Comparison of ENCODE assay signal across 8 cellular contexts in the genomic region with DNA sequence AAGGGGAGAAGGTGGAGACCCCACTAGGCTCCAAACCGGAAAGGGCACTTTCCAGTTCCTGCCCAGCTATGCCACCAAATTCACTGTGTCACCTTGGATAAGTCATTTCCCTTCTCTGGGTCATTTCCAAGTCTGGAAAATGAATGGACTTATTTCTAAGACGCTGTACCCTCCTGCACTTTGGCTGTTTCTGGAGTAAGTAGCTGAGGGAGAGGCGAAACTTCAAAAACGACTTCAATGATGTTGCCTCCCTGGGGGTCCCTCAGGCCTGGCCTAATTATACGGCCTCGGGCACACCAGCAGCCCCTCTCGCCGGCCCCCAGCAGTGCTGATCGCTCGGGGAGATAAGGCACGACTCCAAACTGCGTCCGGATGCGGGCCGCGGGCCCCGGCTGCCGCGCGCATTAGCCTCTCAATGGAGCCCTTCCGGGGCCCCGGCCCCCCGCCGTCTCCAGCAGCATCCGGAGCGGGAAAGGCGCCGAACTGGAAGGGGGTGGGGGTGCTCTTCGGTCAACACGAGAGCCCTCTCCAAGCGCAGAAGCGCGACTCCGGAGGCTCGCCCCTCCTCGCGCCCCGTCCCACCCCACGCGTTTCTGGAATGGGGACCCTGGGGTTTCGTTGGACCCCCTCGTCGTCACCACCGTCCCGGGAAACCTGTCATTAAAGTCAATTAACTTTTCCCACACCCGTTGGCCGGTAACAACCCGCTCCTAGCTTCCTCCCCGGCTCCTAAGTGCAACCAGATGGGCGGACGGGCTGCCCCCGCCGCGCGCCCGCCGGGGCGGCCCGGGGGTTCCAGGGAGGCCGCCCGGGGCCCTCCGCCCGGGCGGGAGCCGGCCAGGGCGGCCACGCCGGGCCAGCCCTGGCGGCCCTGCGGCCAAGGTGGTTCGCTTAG. TPM values are rescaled to one million over a fixed set of nuclear protein-coding genes. Genes with fewer than 3 reads are reported as not detected.
A peak's percentile ranks its signal among the peaks of the same experiment; 100 is the strongest.
DNase-seq lines count a peak whose midpoint lies in the region; ATAC-seq and TF ChIP-seq lines count a peak whose summit lies in the region.

No MANE protein-coding gene starts in this region.

- H3K4me1 Mint-ChIP-seq in CD4-positive, CD25-positive, alpha-beta regulatory T cell, result peaks cover 15 to 50% (median 31%) of the 10 kb centered on the region in 4 donors
- H3K4me1 Mint-ChIP-seq in chondrocyte (ENCODE audit: low read depth), result peaks cover 47% of the 10 kb centered on the region

- TF ChIP-seq CTCF in HFF-Myc (IDR thresholded peaks at IDR 0.05; ENCODE audit: low read depth, low read length, missing control alignments) (no peak), chondrocyte (IDR thresholded peaks at IDR 0.05) (no peak)

- H3K27me3 ChIP-seq in CD4-positive, CD25-positive, alpha-beta regulatory T cell (ENCODE audit: control insufficient read depth, insufficient read depth, low read length), result peaks cover 11% of the 10 kb centered on the region
- H3K27me3 ChIP-seq in SJSA1 (replicated peaks), result no peaks in the 10 kb centered on the region

- peak in 1 of 3 donors; percentile 72 for DNase-seq in CD4-positive, CD25-positive, alpha-beta regulatory T cell
- DNase-seq in HFF-Myc (ENCODE audit: extremely low read depth, low read depth) (no peak), SJSA1 (ENCODE audit: low read depth in 1 of 2, low spot score in 2 of 2) (peak; percentile 83 to 87), chondrocyte (ENCODE audit: low spot score) (no peak), left colon (peak; percentile 47 to 66)
- DNase-seq in stimulated activated naive CD8-positive, alpha-beta T cell treated with anti-CD3 and anti-CD28 coated beads, Interleukin-15, Interleukin-2, amounts not matched to agents 100 U/mL and 50 U/mL, for 24 hours, result peak; percentile 38

- H3K27ac Mint-ChIP-seq in CD4-positive, CD25-positive, alpha-beta regulatory T cell, result peak overlapping the region in 1 of 3 donors; percentile 7
- peak overlapping the region; percentile 70 for H3K27ac Mint-ChIP-seq in chondrocyte (ENCODE audit: unreplicated experiment)

- no peaks in the 10 kb centered on the region for H3K9me3 ChIP-seq in CD4-positive, CD25-positive, alpha-beta regulatory T cell (ENCODE audit: control insufficient read depth in 2 of 2, low read length in 2 of 2)
- H3K9me3 ChIP-seq in SJSA1 (replicated peaks), result no peaks in the 10 kb centered on the region

- intact Hi-C loops in left colon (cut with DNase I, micrococcal nuclease), result loop anchor here in 1 of 2 donors (10.0 kb wide), 1 partner anchor 124 kb away; no protein-coding TSS in a partner anchor

- H3K9me3 Mint-ChIP-seq in CD4-positive, CD25-positive, alpha-beta regulatory T cell, result no peaks in the 10 kb centered on the region
- no peaks in the 10 kb centered on the region for H3K9me3 Mint-ChIP-seq in chondrocyte (ENCODE audit: low read depth)

- H3K27me3 Mint-ChIP-seq in CD4-positive, CD25-positive, alpha-beta regulatory T cell, result peaks cover 66% of the 10 kb centered on the region
- H3K27me3 Mint-ChIP-seq in chondrocyte (ENCODE audit: low read depth), result peaks cover 8% of the 10 kb centered on the region

- no peak overlapping the region for H3K4me3 ChIP-seq in CD4-positive, CD25-positive, alpha-beta regulatory T cell (ENCODE audit: low read depth, low read length)
- H3K4me3 ChIP-seq in HFF-Myc (replicated peaks; ENCODE audit: low read depth, low read length) (peak overlapping the region; percentile 30), SJSA1 (peak overlapping the region; percentile 37)

- ATAC-seq in CD4-positive, CD25-positive, alpha-beta regulatory T cell (ENCODE audit: low read depth in 2 of 2), result no peak
- ATAC-seq in left colon (peak; percentile 2), GM21825 (IDR thresholded peaks at IDR 0.05; ENCODE audit: unreplicated experiment) (no peak), HG03469 (IDR thresholded peaks at IDR 0.05; ENCODE audit: unreplicated experiment) (no peak)
- no peak for ATAC-seq in stimulated activated naive CD8-positive, alpha-beta T cell treated with anti-CD3 and anti-CD28 coated beads, Interleukin-15, Interleukin-2, amounts not matched to agents 100 U/mL and 50 U/mL, for 24 hours

- H3K4me3 Mint-ChIP-seq in CD4-positive, CD25-positive, alpha-beta regulatory T cell, result peak overlapping the region; percentile 50 to 87 (median 72)
- peak overlapping the region; percentile 56 for H3K4me3 Mint-ChIP-seq in chondrocyte (ENCODE audit: unreplicated experiment)

- H3K4me1 ChIP-seq in CD4-positive, CD25-positive, alpha-beta regulatory T cell (ENCODE audit: control insufficient read depth, insufficient read depth, low read length, poor library complexity, severe bottlenecking), result peaks cover 34% of the 10 kb centered on the region
- H3K4me1 ChIP-seq in SJSA1 (replicated peaks), result peaks cover 49% of the 10 kb centered on the region

- no peak overlapping the region for H3K27ac ChIP-seq in CD4-positive, CD25-positive, alpha-beta regulatory T cell (ENCODE audit: insufficient read depth, low read length, poor library complexity, severe bottlenecking)
- peak overlapping the region; percentile 100 for H3K27ac ChIP-seq in SJSA1

- H3K36me3 ChIP-seq in CD4-positive, CD25-positive, alpha-beta regulatory T cell (ENCODE audit: control insufficient read depth, insufficient read depth, low read length), result no peaks in the 10 kb centered on the region
- H3K36me3 ChIP-seq in SJSA1, result peaks cover 27% of the 10 kb centered on the region

- H3K36me3 Mint-ChIP-seq in CD4-positive, CD25-positive, alpha-beta regulatory T cell, result no peaks in the 10 kb centered on the region
- H3K36me3 Mint-ChIP-seq in chondrocyte (ENCODE audit: low read depth), result peaks cover 2% of the 10 kb centered on the region

RNA-seq across cellular contexts. Expression of gene HES1, which starts 4.8 kb away (rescaled TPM):
- 10.5 TPM for total RNA-seq in CD4-positive, CD25-positive, alpha-beta regulatory T cell
- polyA plus RNA-seq in CD4-positive, CD25-positive, alpha-beta regulatory T cell, result under 1 TPM in 2 of 4 donors, not detected in 2; 0.17 to 0.71 TPM
- 39.2 and 44.1 TPM in 2 replicates for total RNA-seq in SJSA1 (2014; rRNA removed; shearing (Covaris generic))
- total RNA-seq in chondrocyte (30.4 to 36.7 TPM (median 31.2 TPM) in 3 replicates), left colon (100 to 1,000 TPM in 1 of 2 donors, 10 to 100 TPM in 1; 98.7 to 147 TPM)

Comparison
In these comparisons a context has a peak if more than half of its experiments do, and no peak if none do; other contexts are left out.
1. DNase-seq: peak in SJSA1 (2 of 2), left colon (2 of 2) and stimulated activated naive CD8-positive, alpha-beta T cell treated with anti-CD3 and anti-CD28 coated beads, Interleukin-15, Interleukin-2, amounts not matched to agents 100 U/mL and 50 U/mL, for 24 hours (single experiment); none in HFF-Myc (single experiment) and chondrocyte (single experiment).